Comparison of ENCODE assay signal across 8 cellular contexts in the genomic region with DNA sequence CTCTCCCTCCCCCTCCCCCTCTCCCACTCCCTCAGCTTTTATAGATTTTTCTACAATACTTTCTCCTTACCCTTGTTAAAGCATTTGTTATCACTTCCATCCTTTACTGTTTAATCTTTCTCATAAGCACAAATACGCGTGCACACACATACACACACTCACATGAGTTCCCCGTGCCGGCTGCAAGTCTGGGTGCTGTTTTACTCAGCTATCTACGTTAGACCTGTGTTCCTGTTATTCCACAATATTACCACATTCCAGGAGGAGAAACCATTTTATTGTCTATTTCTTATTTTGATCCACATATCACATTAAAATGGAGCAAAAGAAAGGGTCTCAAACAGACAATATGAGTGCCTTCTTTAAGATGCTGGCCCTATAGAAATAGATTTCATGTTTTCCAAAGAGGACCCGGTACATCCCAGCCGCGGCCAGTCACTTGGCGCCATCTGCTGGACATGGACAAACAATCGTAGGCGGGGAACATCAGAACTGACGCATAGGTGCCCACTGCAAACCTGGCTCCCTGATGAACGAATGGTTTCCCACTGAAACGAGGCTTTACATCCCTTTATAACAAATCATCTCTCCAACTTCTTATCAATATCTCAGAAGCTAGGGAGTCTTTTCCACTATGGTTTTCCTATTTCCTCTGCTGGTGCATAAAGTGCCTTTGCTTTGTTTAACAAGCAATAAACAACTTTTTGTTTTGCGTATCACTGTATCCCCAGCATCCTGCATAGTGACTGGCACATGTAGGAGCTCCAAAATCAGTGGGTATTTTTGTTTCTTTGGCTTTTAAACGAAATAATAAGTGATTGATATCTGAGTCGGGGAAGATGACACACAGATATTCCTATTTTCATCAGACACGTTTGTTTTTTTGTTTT. TPM values are rescaled to one million over a fixed set of nuclear protein-coding genes. Genes with fewer than 3 reads are reported as not detected.
A peak's percentile ranks its signal among the peaks of the same experiment; 100 is the strongest.
DNase-seq lines count a peak whose midpoint lies in the region; ATAC-seq and TF ChIP-seq lines count a peak whose summit lies in the region.

No MANE protein-coding gene starts in this region.

- H3K27me3 ChIP-seq in AG04450 (ENCODE audit: control insufficient read depth, insufficient read depth, low read length) (peaks cover 4% of the 10 kb centered on the region), colonic mucosa (no peaks in the 10 kb centered on the region), right lobe of liver (no peaks in the 10 kb centered on the region)

- POLR2A ChIA-PET in AG04450 (lab: Yijun Ruan, JAX): no interaction called here

- DNase-seq in AG04450 (ENCODE audit: low read depth, low spot score): peak; percentile 21
- peak; percentile 44 for DNase-seq in NCI-H2171 (lab: John Stamatoyannopoulos, UW)
- peak; percentile 71 for DNase-seq in colonic mucosa
- DNase-seq in right lobe of liver: peak; percentile 67 to 72 (median 69)
- DNase-seq in stimulated activated CD4-positive, alpha-beta T cell treated with anti-CD3 and anti-CD28 coated beads, TNF-alpha, amount 100 ng/mL, for 24 hours (ENCODE audit: low read depth in 3 of 3): peak; percentile 6 to 57 (median 10)

- H3K4me1 ChIP-seq in colonic mucosa (no peaks in the 10 kb centered on the region), right lobe of liver (no peaks in the 10 kb centered on the region)

- H3K36me3 ChIP-seq in colonic mucosa (no peaks in the 10 kb centered on the region), right lobe of liver (no peaks in the 10 kb centered on the region)

- no peak overlapping the region for H3K9ac ChIP-seq in colonic mucosa (ENCODE audit: low read depth in 2 of 2, low read length in 2 of 2)

- TF ChIP-seq CTCF in AG04450 (IDR thresholded peaks at IDR 0.05; ENCODE audit: low read depth, low read length) (peak; percentile 89), WI38 (IDR thresholded peaks at IDR 0.05; ENCODE audit: low read depth, low read length) (peak; percentile 80), colonic mucosa (IDR thresholded peaks at IDR 0.05) (peak; percentile 74), right lobe of liver (IDR thresholded peaks at IDR 0.05) (peak; percentile 62 to 89 (median 86))

- CTCF ChIA-PET in AG04450 (lab: Charles Lee): interaction anchor here (0.5 to 3.1 kb wide), 36 partner anchors 9 to 1273 kb away, joined by 3 to 39 read pairs (median 4); a partner anchor contains a TSS

- H3K27ac ChIP-seq in AG04450 (ENCODE audit: low read depth, low read length) (no peak overlapping the region), colonic mucosa (no peak overlapping the region), right lobe of liver (no peak overlapping the region)

- H3K9me3 ChIP-seq in AG04450 (ENCODE audit: control insufficient read depth, insufficient read depth, low read length) (peaks cover 9% of the 10 kb centered on the region), colonic mucosa (no peaks in the 10 kb centered on the region), right lobe of liver (peaks cover 0 to 6% (median 2%) of the 10 kb centered on the region in 4 donors)

- TF ChIP-seq POLR2A in right lobe of liver (IDR thresholded peaks at IDR 0.05): no peak

- WGBS in right lobe of liver (ENCODE audit: insufficient coverage, low coverage, low lambda C conversion rate, missing lambda C conversion rate): 23% methylated on average over 17 of the region's 18 CpGs

- H3K4me3 ChIP-seq in AG04450 (ENCODE audit: low read depth, low read length) (no peak overlapping the region), WI38 (ENCODE audit: low read depth, low read length) (no peak overlapping the region), colonic mucosa (no peak overlapping the region), right lobe of liver (no peak overlapping the region)

- intact Hi-C loops in colonic mucosa (cut with DNase I): loop anchor here (10.0 kb wide), 2 partner anchors 290 to 360 kb away; no protein-coding TSS in a partner anchor
- intact Hi-C loops in right lobe of liver (cut with DNase I): no loop called here

- ATAC-seq in GM18867 (IDR thresholded peaks at IDR 0.05; ENCODE audit: unreplicated experiment) (peak; percentile 57), right lobe of liver (peak; percentile 86 to 93 (median 92)), HG02970 (IDR thresholded peaks at IDR 0.05; ENCODE audit: low FRiP score, unreplicated experiment) (no peak)

RNA-seq across cellular contexts. Expression of a gene that starts 25.2 kb away (rescaled TPM):
- 73.8 and 82.7 TPM in 2 replicates for polyA plus RNA-seq in AG04450 (2011; rRNA removed)
- 88.1 and 89.4 TPM in 2 replicates for polyA minus RNA-seq in AG04450 (2011; rRNA and poly(A)+ RNA removed)
- total RNA-seq in colonic mucosa (100 to 1,000 TPM in 1 of 2 donors, 10 to 100 TPM in 1; 59.8 to 122 TPM), right lobe of liver (10 to 100 TPM; 30.4 to 70.7 (median 36.9) TPM)

Comparison
In these comparisons a context has a peak if more than half of its experiments do, and no peak if none do; other contexts are left out.
1. DNase-seq: peak in every context shown above with its lines; median percentile 71 in colonic mucosa; 69 in right lobe of liver; 44 in NCI-H2171; 21 in AG04450; 10 in stimulated activated CD4-positive, alpha-beta T cell treated with anti-CD3 and anti-CD28 coated beads, TNF-alpha, amount 100 ng/mL, for 24 hours.